Comparison of ENCODE assay signal across 15 cellular contexts in genomic region chr7:129176853-129177369, GRCh38.
"Had no signal": no experiment of that assay in that cellular context is flagged by ENCODE, and none has a peak within 500 bp of the region (broad histone marks: within the 10 kb centered on the region; RNA-seq: fewer than 3 reads in every experiment).

No MANE protein-coding gene starts in this region.

- DNase-seq: activated CD4-positive, alpha-beta T cell treated with anti-CD3 and anti-CD28 coated beads, Interleukin-2, amount 50 U/mL, for 4 hours; effector CD4-positive, alpha-beta T cell; gastrocnemius medialis; head of caudate nucleus; kidney glomerular epithelial cell; left ventricle myocardium inferior; mucosa of descending colon; naive B cell; stimulated activated CD4-positive, alpha-beta T cell treated with anti-CD3 and anti-CD28 coated beads, Interleukin-12 subunit alpha, Interleukin-12 subunit beta, amount 100 ng/mL, for 4 hours; stimulated activated CD4-positive, alpha-beta T cell treated with anti-CD3 and anti-CD28 coated beads, Interleukin-2, amount 100 ng/mL, for 24 hours; stimulated activated naive CD8-positive, alpha-beta T cell treated with anti-CD3 and anti-CD28 coated beads, Interleukin-15, Interleukin-2, amounts not matched to agents 100 U/mL and 50 U/mL, for 24 hours; substantia nigra; tibial artery had no signal

- H3K4me3 ChIP-seq: gastrocnemius medialis, left ventricle myocardium inferior, mucosa of descending colon, prostate gland, right atrium auricular region, tibial artery had no signal

- H3K36me3 ChIP-seq: gastrocnemius medialis, left ventricle myocardium inferior, prostate gland, right atrium auricular region, tibial artery had no signal

- ATAC-seq: gastrocnemius medialis; mucosa of descending colon; stimulated activated naive CD8-positive, alpha-beta T cell treated with anti-CD3 and anti-CD28 coated beads, Interleukin-15, Interleukin-2, amounts not matched to agents 100 U/mL and 50 U/mL, for 24 hours had no signal

- H3K4me1 ChIP-seq: gastrocnemius medialis, left ventricle myocardium inferior, prostate gland, right atrium auricular region, tibial artery had no signal

- H3K27me3 ChIP-seq: right atrium auricular region had no signal

- H3K27ac ChIP-seq: gastrocnemius medialis, left ventricle myocardium inferior, prostate gland, right atrium auricular region, tibial artery had no signal

- H3K9me3 ChIP-seq: gastrocnemius medialis, left ventricle myocardium inferior, mucosa of descending colon, prostate gland, right atrium auricular region, tibial artery had no signal
